Comparison of ENCODE assay signal across 1 cellular context in the genomic region with DNA sequence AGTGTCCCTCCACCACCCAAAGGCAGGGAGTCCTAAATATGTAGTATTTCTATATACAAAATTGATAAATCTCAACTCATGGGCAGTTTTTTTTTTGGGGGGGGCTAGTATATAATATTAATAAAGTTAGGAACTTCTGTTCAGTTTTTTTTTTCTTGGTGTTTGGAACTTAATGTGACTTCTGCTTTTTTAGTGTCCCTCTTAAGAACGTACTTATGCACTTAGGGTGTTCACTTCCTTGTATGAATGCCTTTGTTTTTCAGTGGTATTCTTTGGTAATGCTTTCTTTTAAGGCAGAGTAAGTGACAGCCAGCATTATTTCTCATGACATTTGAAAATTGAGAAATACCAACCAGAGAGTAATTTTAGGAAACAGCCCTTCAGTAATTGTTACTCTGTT.
TF ChIP-seq lines count a peak whose summit lies in the region.

No MANE protein-coding gene starts in this region.

TF ChIP-seq in GM23338, 12 proteins besides CTCF, POLR2A, EP300 and RAD21 (continued from another document):
- TF ChIP-seq, protein P1, sequence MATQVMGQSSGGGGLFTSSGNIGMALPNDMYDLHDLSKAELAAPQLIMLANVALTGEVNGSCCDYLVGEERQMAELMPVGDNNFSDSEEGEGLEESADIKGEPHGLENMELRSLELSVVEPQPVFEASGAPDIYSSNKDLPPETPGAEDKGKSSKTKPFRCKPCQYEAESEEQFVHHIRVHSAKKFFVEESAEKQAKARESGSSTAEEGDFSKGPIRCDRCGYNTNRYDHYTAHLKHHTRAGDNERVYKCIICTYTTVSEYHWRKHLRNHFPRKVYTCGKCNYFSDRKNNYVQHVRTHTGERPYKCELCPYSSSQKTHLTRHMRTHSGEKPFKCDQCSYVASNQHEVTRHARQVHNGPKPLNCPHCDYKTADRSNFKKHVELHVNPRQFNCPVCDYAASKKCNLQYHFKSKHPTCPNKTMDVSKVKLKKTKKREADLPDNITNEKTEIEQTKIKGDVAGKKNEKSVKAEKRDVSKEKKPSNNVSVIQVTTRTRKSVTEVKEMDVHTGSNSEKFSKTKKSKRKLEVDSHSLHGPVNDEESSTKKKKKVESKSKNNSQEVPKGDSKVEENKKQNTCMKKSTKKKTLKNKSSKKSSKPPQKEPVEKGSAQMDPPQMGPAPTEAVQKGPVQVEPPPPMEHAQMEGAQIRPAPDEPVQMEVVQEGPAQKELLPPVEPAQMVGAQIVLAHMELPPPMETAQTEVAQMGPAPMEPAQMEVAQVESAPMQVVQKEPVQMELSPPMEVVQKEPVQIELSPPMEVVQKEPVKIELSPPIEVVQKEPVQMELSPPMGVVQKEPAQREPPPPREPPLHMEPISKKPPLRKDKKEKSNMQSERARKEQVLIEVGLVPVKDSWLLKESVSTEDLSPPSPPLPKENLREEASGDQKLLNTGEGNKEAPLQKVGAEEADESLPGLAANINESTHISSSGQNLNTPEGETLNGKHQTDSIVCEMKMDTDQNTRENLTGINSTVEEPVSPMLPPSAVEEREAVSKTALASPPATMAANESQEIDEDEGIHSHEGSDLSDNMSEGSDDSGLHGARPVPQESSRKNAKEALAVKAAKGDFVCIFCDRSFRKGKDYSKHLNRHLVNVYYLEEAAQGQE (IDR thresholded peaks at IDR 0.05; ENCODE audit: unreplicated experiment), result no peak
- TF ChIP-seq, protein P2, sequence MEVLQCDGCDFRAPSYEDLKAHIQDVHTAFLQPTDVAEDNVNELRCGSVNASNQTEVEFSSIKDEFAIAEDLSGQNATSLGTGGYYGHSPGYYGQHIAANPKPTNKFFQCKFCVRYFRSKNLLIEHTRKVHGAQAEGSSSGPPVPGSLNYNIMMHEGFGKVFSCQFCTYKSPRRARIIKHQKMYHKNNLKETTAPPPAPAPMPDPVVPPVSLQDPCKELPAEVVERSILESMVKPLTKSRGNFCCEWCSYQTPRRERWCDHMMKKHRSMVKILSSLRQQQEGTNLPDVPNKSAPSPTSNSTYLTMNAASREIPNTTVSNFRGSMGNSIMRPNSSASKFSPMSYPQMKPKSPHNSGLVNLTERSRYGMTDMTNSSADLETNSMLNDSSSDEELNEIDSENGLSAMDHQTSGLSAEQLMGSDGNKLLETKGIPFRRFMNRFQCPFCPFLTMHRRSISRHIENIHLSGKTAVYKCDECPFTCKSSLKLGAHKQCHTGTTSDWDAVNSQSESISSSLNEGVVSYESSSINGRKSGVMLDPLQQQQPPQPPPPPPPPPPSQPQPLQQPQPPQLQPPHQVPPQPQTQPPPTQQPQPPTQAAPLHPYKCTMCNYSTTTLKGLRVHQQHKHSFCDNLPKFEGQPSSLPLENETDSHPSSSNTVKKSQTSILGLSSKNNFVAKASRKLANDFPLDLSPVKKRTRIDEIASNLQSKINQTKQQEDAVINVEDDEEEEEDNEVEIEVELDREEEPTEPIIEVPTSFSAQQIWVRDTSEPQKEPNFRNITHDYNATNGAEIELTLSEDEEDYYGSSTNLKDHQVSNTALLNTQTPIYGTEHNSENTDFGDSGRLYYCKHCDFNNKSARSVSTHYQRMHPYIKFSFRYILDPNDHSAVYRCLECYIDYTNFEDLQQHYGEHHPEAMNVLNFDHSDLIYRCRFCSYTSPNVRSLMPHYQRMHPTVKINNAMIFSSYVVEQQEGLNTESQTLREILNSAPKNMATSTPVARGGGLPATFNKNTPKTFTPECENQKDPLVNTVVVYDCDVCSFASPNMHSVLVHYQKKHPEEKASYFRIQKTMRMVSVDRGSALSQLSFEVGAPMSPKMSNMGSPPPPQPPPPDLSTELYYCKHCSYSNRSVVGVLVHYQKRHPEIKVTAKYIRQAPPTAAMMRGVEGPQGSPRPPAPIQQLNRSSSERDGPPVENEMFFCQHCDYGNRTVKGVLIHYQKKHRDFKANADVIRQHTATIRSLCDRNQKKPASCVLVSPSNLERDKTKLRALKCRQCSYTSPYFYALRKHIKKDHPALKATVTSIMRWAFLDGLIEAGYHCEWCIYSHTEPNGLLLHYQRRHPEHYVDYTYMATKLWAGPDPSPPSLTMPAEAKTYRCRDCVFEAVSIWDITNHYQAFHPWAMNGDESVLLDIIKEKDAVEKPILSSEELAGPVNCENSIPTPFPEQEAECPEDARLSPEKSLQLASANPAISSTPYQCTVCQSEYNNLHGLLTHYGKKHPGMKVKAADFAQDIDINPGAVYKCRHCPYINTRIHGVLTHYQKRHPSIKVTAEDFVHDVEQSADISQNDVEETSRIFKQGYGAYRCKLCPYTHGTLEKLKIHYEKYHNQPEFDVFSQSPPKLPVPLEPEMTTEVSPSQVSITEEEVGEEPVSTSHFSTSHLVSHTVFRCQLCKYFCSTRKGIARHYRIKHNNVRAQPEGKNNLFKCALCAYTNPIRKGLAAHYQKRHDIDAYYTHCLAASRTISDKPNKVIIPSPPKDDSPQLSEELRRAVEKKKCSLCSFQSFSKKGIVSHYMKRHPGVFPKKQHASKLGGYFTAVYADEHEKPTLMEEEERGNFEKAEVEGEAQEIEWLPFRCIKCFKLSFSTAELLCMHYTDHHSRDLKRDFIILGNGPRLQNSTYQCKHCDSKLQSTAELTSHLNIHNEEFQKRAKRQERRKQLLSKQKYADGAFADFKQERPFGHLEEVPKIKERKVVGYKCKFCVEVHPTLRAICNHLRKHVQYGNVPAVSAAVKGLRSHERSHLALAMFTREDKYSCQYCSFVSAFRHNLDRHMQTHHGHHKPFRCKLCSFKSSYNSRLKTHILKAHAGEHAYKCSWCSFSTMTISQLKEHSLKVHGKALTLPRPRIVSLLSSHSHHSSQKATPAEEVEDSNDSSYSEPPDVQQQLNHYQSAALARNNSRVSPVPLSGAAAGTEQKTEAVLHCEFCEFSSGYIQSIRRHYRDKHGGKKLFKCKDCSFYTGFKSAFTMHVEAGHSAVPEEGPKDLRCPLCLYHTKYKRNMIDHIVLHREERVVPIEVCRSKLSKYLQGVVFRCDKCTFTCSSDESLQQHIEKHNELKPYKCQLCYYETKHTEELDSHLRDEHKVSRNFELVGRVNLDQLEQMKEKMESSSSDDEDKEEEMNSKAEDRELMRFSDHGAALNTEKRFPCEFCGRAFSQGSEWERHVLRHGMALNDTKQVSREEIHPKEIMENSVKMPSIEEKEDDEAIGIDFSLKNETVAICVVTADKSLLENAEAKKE (CRISPR knock-in tag; IDR thresholded peaks at IDR 0.05), result no peak
- TF ChIP-seq STAT1 (IDR thresholded peaks at IDR 0.05; ENCODE audit: unreplicated experiment), result no peak
- TF ChIP-seq JUNB (IDR thresholded peaks at IDR 0.05; ENCODE audit: unreplicated experiment), result no peak
- TF ChIP-seq, protein P3, sequence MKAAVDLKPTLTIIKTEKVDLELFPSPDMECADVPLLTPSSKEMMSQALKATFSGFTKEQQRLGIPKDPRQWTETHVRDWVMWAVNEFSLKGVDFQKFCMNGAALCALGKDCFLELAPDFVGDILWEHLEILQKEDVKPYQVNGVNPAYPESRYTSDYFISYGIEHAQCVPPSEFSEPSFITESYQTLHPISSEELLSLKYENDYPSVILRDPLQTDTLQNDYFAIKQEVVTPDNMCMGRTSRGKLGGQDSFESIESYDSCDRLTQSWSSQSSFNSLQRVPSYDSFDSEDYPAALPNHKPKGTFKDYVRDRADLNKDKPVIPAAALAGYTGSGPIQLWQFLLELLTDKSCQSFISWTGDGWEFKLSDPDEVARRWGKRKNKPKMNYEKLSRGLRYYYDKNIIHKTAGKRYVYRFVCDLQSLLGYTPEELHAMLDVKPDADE (IDR thresholded peaks at IDR 0.05), result no peak
- TF ChIP-seq ZNF114 (CRISPR knock-in tag; IDR thresholded peaks at IDR 0.05), result no peak
